8 cellular contexts compared by ENCODE assay signal in the genomic region with DNA sequence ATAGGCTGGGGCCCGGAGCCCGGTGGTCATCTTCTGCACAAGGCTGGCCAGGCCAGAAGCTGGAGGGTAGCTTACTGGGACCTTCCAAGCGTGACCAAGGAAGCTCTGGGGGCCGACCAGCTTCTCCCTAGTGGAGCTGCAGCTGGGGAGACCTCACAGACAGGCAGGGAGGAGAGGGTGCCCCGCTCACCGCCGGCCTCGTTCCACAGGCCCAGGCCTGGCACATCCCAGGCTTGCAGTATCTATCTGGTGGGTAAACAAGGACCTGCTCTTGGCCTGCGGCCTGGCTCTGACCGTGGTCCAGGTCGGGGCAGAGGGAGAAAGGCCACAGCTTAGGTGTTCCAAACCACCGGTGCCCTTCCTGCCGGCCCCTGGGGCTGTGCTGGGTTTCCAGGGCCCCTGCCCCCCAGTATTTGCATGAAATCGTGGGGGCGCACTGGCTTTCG. TPM values are rescaled to one million over a fixed set of nuclear protein-coding genes. Genes with fewer than 3 reads are reported as not detected.
DNase-seq lines count a peak whose midpoint lies in the region; ATAC-seq, FAIRE-seq and TF ChIP-seq lines count a peak whose summit lies in the region.
"Had no signal": no experiment of that assay in that cellular context is flagged by ENCODE, and none has a peak within 500 bp of the region (broad histone marks: within the 10 kb centered on the region; RNA-seq: fewer than 3 reads in every experiment).

No MANE protein-coding gene starts in this region.

- H3K36me3 ChIP-seq in NT2/D1 (ENCODE audit: insufficient read depth, insufficient read length, low read length) (no peaks in the 10 kb centered on the region), left ventricle myocardium inferior (no peaks in the 10 kb centered on the region), pancreas (no peaks in the 10 kb centered on the region), SJCRH30 (no peaks in the 10 kb centered on the region)
- H3K36me3 ChIP-seq: tibial nerve had no signal

- 34 to 36% methylated on average over 16 of the region's 16 CpGs for WGBS in pancreas, 2 donors

- peak overlapping the region; percentile 5 for H3K4me3 ChIP-seq in NT2/D1 (ENCODE audit: insufficient read length, low read depth)
- peak overlapping the region; percentile 82 for H3K4me3 ChIP-seq in left ventricle myocardium inferior
- H3K4me3 ChIP-seq in pancreas = no peak overlapping the region
- H3K4me3 ChIP-seq in SJCRH30 = no peak overlapping the region

- peak overlapping the region; percentile 87 for H3K27ac ChIP-seq in left ventricle myocardium inferior (replicated peaks)
- no peak overlapping the region for H3K27ac ChIP-seq in pancreas
- no peak overlapping the region for H3K27ac ChIP-seq in SJCRH30
- H3K27ac ChIP-seq: tibial nerve had no signal

- H3K27me3 ChIP-seq in NT2/D1 (ENCODE audit: insufficient read depth, insufficient read length) = peaks cover 62% of the 10 kb centered on the region
- peaks cover 92% of the 10 kb centered on the region for H3K27me3 ChIP-seq in left ventricle myocardium inferior (ENCODE audit: low read depth)
- peaks cover 0 to 34% (median 5%) of the 10 kb centered on the region in 4 donors for H3K27me3 ChIP-seq in pancreas
- H3K27me3 ChIP-seq in SJCRH30 = no peaks in the 10 kb centered on the region

- H3K4me1 ChIP-seq in NT2/D1 (ENCODE audit: insufficient read depth, insufficient read length) (peaks cover 10% of the 10 kb centered on the region), left ventricle myocardium inferior (peaks cover 75% of the 10 kb centered on the region), pancreas (peaks cover 3 to 14% (median 6%) of the 10 kb centered on the region in 3 donors), SJCRH30 (no peaks in the 10 kb centered on the region)

- intact Hi-C loops in left ventricle myocardium inferior (cut with micrococcal nuclease) (no loop called here), pancreas (cut with DNase I) (loop anchor here in 1 of 3 donors (10.0 kb wide), 1 partner anchor 546 kb away; no protein-coding TSS in a partner anchor)

- ATAC-seq in pancreas (peak in 1 of 4 donors; percentile 11), HG03095 (IDR thresholded peaks at IDR 0.05; ENCODE audit: unreplicated experiment) (no peak), HG03342 (IDR thresholded peaks at IDR 0.05; ENCODE audit: unreplicated experiment) (no peak)

- H3K9ac ChIP-seq in NT2/D1 (ENCODE audit: insufficient read length, low read depth) = no peak overlapping the region

- H3K9me3 ChIP-seq in NT2/D1 (ENCODE audit: insufficient read depth, low read length) = no peaks in the 10 kb centered on the region
- no peaks in the 10 kb centered on the region for H3K9me3 ChIP-seq in left ventricle myocardium inferior (replicated peaks)
- H3K9me3 ChIP-seq in pancreas = no peaks in the 10 kb centered on the region
- H3K9me3 ChIP-seq in SJCRH30 (replicated peaks) = no peaks in the 10 kb centered on the region
- H3K9me3 ChIP-seq: tibial nerve had no signal

- no peak for FAIRE-seq in pancreas (lab: Jason Lieb, UNC)

- peak; percentile 39 for DNase-seq in ELF-1 (ENCODE audit: low read depth, low spot score)
- DNase-seq in NT2/D1 (ENCODE audit: low read depth, low spot score) = no peak
- DNase-seq in left ventricle myocardium inferior = peak; percentile 49
- DNase-seq in pancreas = peak in 4 of 6 donors; percentile 11 to 78 (median 46)
- DNase-seq in SJCRH30 = no peak

- TF ChIP-seq CTCF in left ventricle myocardium inferior (IDR thresholded peaks at IDR 0.05; ENCODE audit: borderline replicate concordance) = no peak
- TF ChIP-seq CTCF in pancreas (IDR thresholded peaks at IDR 0.05) = no peak

RNA-seq across cellular contexts. Expression of gene ELFN1, which starts 1.6 kb away (rescaled TPM):
- total RNA-seq in left ventricle myocardium inferior (10.5 TPM), pancreas (under 1 TPM; 0.20 to 0.94 (median 0.73) TPM)
- under 1 TPM; 0.53 to 0.82 TPM for polyA plus RNA-seq in pancreas
- total RNA-seq in SJCRH30 (2014; rRNA removed; shearing (Covaris generic)) = 1.3 and 1.7 TPM in 2 replicates

Comparison
In these comparisons a context has a peak if more than half of its experiments do, and no peak if none do; other contexts are left out.
1. DNase-seq: peak in ELF-1 (single experiment), left ventricle myocardium inferior (single experiment) and pancreas (4 of 6); none in NT2/D1 (single experiment) and SJCRH30 (0 of 2).
2. H3K4me3 ChIP-seq: peak in NT2/D1 (single experiment) and left ventricle myocardium inferior (single experiment); none in pancreas (0 of 4) and SJCRH30 (single experiment).